ENCODE assay signal across 8 cellular contexts in genomic region chr6:43629104-43629504, GRCh38. TPM values are rescaled to one million over a fixed set of nuclear protein-coding genes. Genes with fewer than 3 reads are reported as not detected.
DNase-seq lines count a peak whose midpoint lies in the region; TF ChIP-seq lines count a peak whose summit lies in the region.

Gene GTPBP2, minus strand, starts transcription at chr6:43629264. Its CDS starts 102 bp downstream, at chr6:43629162.

- TF ChIP-seq CTCF in MM.1S (IDR thresholded peaks at IDR 0.05; ENCODE audit: low read length): no peak
- no peak for TF ChIP-seq CTCF in foreskin fibroblast (IDR thresholded peaks at IDR 0.05; ENCODE audit: low read depth, low read length)
- TF ChIP-seq CTCF in neural progenitor cell (IDR thresholded peaks at IDR 0.05): no peak

- peak within 1 kb of the TSS; percentile 97 for H3K4me3 Mint-ChIP-seq in neural progenitor cell

- no peaks in the 10 kb centered on the region for H4K20me1 ChIP-seq in MM.1S (ENCODE audit: insufficient read depth, low read length)
- H4K20me1 ChIP-seq in neural progenitor cell (ENCODE audit: low read depth): peaks cover 10% of the 10 kb centered on the region

- H3K9me2 ChIP-seq in MM.1S (replicated peaks; ENCODE audit: insufficient read depth, low read length): no peaks in the 10 kb centered on the region

- peaks cover 18% of the 10 kb centered on the region for H3K4me1 ChIP-seq in HAP-1
- peaks cover 17% of the 10 kb centered on the region for H3K4me1 ChIP-seq in MM.1S (ENCODE audit: low read length)
- peaks cover 3% of the 10 kb centered on the region for H3K4me1 ChIP-seq in neural progenitor cell
- H3K4me1 ChIP-seq in subcutaneous abdominal adipose tissue (ENCODE audit: control insufficient read depth in 5 of 5, insufficient read depth in 5 of 5, low read length in 5 of 5): peaks cover 20 to 42% (median 38%) of the 10 kb centered on the region in 5 donors

- H3K4me3 ChIP-seq in HAP-1 (peak within 1 kb of the TSS; percentile 72), MM.1S (ENCODE audit: low read length) (peak within 1 kb of the TSS; percentile 86), foreskin fibroblast (ENCODE audit: low read depth in 1 of 2, low read length in 2 of 2) (peak within 1 kb of the TSS; percentile 69 to 80), neural progenitor cell (peak within 1 kb of the TSS; percentile 89), subcutaneous abdominal adipose tissue (ENCODE audit: low read depth in 1 of 5, low read length in 5 of 5) (peak within 1 kb of the TSS; percentile 90 to 97 (median 96))

- H3K4me1 Mint-ChIP-seq in neural progenitor cell: peaks cover 31% of the 10 kb centered on the region

- H3F3A ChIP-seq in MM.1S (ENCODE audit: insufficient read depth, low read length) (peaks cover 7% of the 10 kb centered on the region; the same call in 1 of the 2 replicates), neural progenitor cell (ENCODE audit: low read depth) (peaks cover 19% of the 10 kb centered on the region)

- H3K9ac ChIP-seq in MM.1S (ENCODE audit: low read length) (peak within 1 kb of the TSS; percentile 86), neural progenitor cell (peak within 1 kb of the TSS; percentile 69), subcutaneous abdominal adipose tissue (ENCODE audit: low read length in 5 of 5) (peak within 1 kb of the TSS; percentile 92 to 100 (median 98))

- peak within 1 kb of the TSS; percentile 78 for H3K27ac ChIP-seq in MM.1S (ENCODE audit: low read length)
- H3K27ac ChIP-seq in neural progenitor cell: peak within 1 kb of the TSS; percentile 71
- peak within 1 kb of the TSS; percentile 99 for H3K27ac ChIP-seq in subcutaneous abdominal adipose tissue (ENCODE audit: low read depth, low read length)

- peak within 1 kb of the TSS; percentile 93 for H2AFZ ChIP-seq in MM.1S (ENCODE audit: low read length)
- H2AFZ ChIP-seq in neural progenitor cell (replicated peaks): peak within 1 kb of the TSS; percentile 74

- peaks cover 31% of the 10 kb centered on the region for H3K36me3 ChIP-seq in HAP-1 (replicated peaks)
- H3K36me3 ChIP-seq in MM.1S (replicated peaks; ENCODE audit: insufficient read depth, low read length): 0 out of 2 replicates have a peak, but pooled peaks cover 2% of the 10 kb centered on the region
- no peaks in the 10 kb centered on the region for H3K36me3 ChIP-seq in neural progenitor cell
- peaks cover 0 to 25% (median 23%) of the 10 kb centered on the region in 5 donors for H3K36me3 ChIP-seq in subcutaneous abdominal adipose tissue (ENCODE audit: control insufficient read depth in 5 of 5, insufficient read depth in 5 of 5, low read length in 5 of 5)

- H3K9me3 Mint-ChIP-seq in neural progenitor cell: no peaks in the 10 kb centered on the region

- DNase-seq in ELR (ENCODE audit: low read depth): peak; percentile 100
- peak; percentile 96 to 99 for DNase-seq in HAP-1 (ENCODE audit: low spot score in 2 of 2)
- DNase-seq in MM.1S: peak; percentile 98
- DNase-seq in SIG-M5 treated with dmso at 0.1 percent for 504 hours (lab: John Stamatoyannopoulos, UW; ENCODE audit: unreplicated experiment): peak; percentile 96
- peak; percentile 94 for DNase-seq in activated gamma-delta T cell treated with Interleukin-2 at 50 U/mL for 16 hours
- peak; percentile 100 for DNase-seq in foreskin fibroblast
- DNase-seq in neural progenitor cell (ENCODE audit: low spot score): peak; percentile 100

- peaks cover 4% of the 10 kb centered on the region for H3K27me3 Mint-ChIP-seq in neural progenitor cell (ENCODE audit: insufficient read depth, low read depth)

- H3K27me3 ChIP-seq in HAP-1 (ENCODE audit: low read depth) (no peaks in the 10 kb centered on the region), MM.1S (replicated peaks; ENCODE audit: insufficient read depth, low read length) (no peaks in the 10 kb centered on the region), neural progenitor cell (no peaks in the 10 kb centered on the region), subcutaneous abdominal adipose tissue (ENCODE audit: control insufficient read depth in 5 of 5, insufficient read depth in 4 of 5, low read length in 5 of 5) (peaks cover 0 to 4% (median 0%) of the 10 kb centered on the region in 5 donors)

- H3K36me3 Mint-ChIP-seq in neural progenitor cell: peaks cover 25% of the 10 kb centered on the region

- in situ Hi-C loops in HAP-1 (cut with MboI; ENCODE audit: low sequenced_read_pairs): no loop called here

- H3K4me2 ChIP-seq in MM.1S (ENCODE audit: low read depth, low read length) (peak within 1 kb of the TSS; percentile 98), neural progenitor cell (peak within 1 kb of the TSS; percentile 87)

- peak within 1 kb of the TSS; percentile 100 for H3K27ac Mint-ChIP-seq in neural progenitor cell

- H3K79me2 ChIP-seq in MM.1S (ENCODE audit: low read length) (peaks cover 25% of the 10 kb centered on the region), neural progenitor cell (ENCODE audit: low read depth) (peaks cover 19% of the 10 kb centered on the region)

- H3K9me3 ChIP-seq in HAP-1 (no peaks in the 10 kb centered on the region), MM.1S (replicated peaks; ENCODE audit: insufficient read depth, low read length) (no peaks in the 10 kb centered on the region), neural progenitor cell (ENCODE audit: low read depth) (no peaks in the 10 kb centered on the region), subcutaneous abdominal adipose tissue (ENCODE audit: control insufficient read depth in 5 of 5, low read length in 5 of 5) (no peaks in the 10 kb centered on the region)

RNA-seq across cellular contexts. Expression of gene GTPBP2, which starts in this region (rescaled TPM):
- total RNA-seq in neural progenitor cell (ENCODE audit: low replicate concordance): 45.5 and 77.1 TPM in 2 replicates

Comparison
In these comparisons a context has a peak if more than half of its experiments do, and no peak if none do; other contexts are left out.
1. Peak in every context shown above with its lines: DNase-seq, H3K4me3 ChIP-seq and H3K27ac ChIP-seq.